24 cellular contexts compared by ENCODE assay signal in genomic region chr2:14656146-14656545, GRCh38. TPM values are rescaled to one million over a fixed set of nuclear protein-coding genes. Genes with fewer than 3 reads are reported as not detected.
"Had no signal": no experiment of that assay in that cellular context is flagged by ENCODE, and none has a peak within 500 bp of the region (broad histone marks: within the 10 kb centered on the region; RNA-seq: fewer than 3 reads in every experiment).

No MANE protein-coding gene starts in this region.

- H2AFZ ChIP-seq: neural progenitor cell, parathyroid adenoma had no signal

- H3K27ac ChIP-seq: neural progenitor cell, ovary, parathyroid adenoma, psoas muscle, right lobe of liver, sigmoid colon, stomach, thoracic aorta, thyroid gland, tibial nerve, upper lobe of right lung, uterus had no signal

- H3K4me1 ChIP-seq: neural progenitor cell, parathyroid adenoma, psoas muscle, right lobe of liver, sigmoid colon, stomach, thyroid gland, tibial nerve, upper lobe of right lung, uterus had no signal

- H3K4me2 ChIP-seq: neural progenitor cell had no signal

- H3K4me3 ChIP-seq: neural progenitor cell, ovary, psoas muscle, right lobe of liver, sigmoid colon, stomach, thoracic aorta, thyroid gland, tibial nerve, upper lobe of right lung, uterus had no signal

- H3K36me3 ChIP-seq: neural progenitor cell, ovary, right lobe of liver, sigmoid colon, stomach, thoracic aorta, thyroid gland, tibial nerve, upper lobe of right lung, uterus had no signal

- H3K9ac ChIP-seq: neural progenitor cell, parathyroid adenoma had no signal

- ATAC-seq: natural killer cell; psoas muscle; right cardiac atrium; right lobe of liver; stimulated activated effector memory CD8-positive, alpha-beta T cell treated with anti-CD3 and anti-CD28 coated beads, Interleukin-12 subunit alpha, Interleukin-12 subunit beta, amount 100 ng/mL, for 72 hours; stimulated activated naive B cell treated with anti-CD40 and anti-IgM and Interleukin-4, amounts not matched to agents 10 μg/mL and 1 μg/mL and 100 μg/mL, for 72 hours; upper lobe of right lung had no signal

- H3K9me3 ChIP-seq: ovary, psoas muscle, right lobe of liver, sigmoid colon, stomach, thoracic aorta, thyroid gland, tibial nerve, upper lobe of right lung, uterus had no signal

- H3K27me3 ChIP-seq: neural progenitor cell, ovary, right lobe of liver, sigmoid colon, stomach, thyroid gland, tibial nerve, upper lobe of right lung had no signal

- H3K79me2 ChIP-seq: parathyroid adenoma had no signal

- DNase-seq: natural killer cell; occipital lobe; ovary; posterior cingulate gyrus; psoas muscle; right cardiac atrium; right lobe of liver; sigmoid colon; small intestine; stimulated activated CD4-positive, alpha-beta T cell treated with anti-CD3 and anti-CD28 coated beads, Interleukin-15, amount 100 ng/mL, for 24 hours; stimulated activated CD4-positive, alpha-beta T cell treated with anti-CD3 and anti-CD28 coated beads, Interleukin-2, amount 100 ng/mL, for 24 hours; stimulated activated CD4-positive, alpha-beta T cell treated with anti-CD3 and anti-CD28 coated beads, Interleukin-2, amount 100 ng/mL, for 48 hours; stimulated activated CD4-positive, alpha-beta T cell treated with anti-CD3 and anti-CD28 coated beads, Interleukin-4, amount 100 ng/mL, for 24 hours; stimulated activated naive B cell treated with anti-CD40 and anti-IgM and Interleukin-4, amounts not matched to agents 10 μg/mL and 1 μg/mL and 100 μg/mL, for 72 hours; stimulated activated naive CD4-positive, alpha-beta T cell treated with Interleukin-2 at 50 U/mL for 16 hours; stomach; thyroid gland; upper lobe of right lung; uterus had no signal

RNA-seq across cellular contexts. Expression of gene LRATD1, which starts 23.6 kb away (rescaled TPM):
- total RNA-seq: natural killer cell had no signal
